Comparison of ENCODE assay signal across 10 cellular contexts in genomic region chr5:6705088-6705487, GRCh38. TPM values are rescaled to one million over a fixed set of nuclear protein-coding genes. Genes with fewer than 3 reads are reported as not detected.
DNase-seq lines count a peak whose midpoint lies in the region; ATAC-seq and TF ChIP-seq lines count a peak whose summit lies in the region.
"Had no signal": no experiment of that assay in that cellular context is flagged by ENCODE, and none has a peak within 500 bp of the region (broad histone marks: within the 10 kb centered on the region; RNA-seq: fewer than 3 reads in every experiment).

No MANE protein-coding gene starts in this region.

- TF ChIP-seq CTCF in CD14-positive monocyte (IDR thresholded peaks at IDR 0.05) (no peak), fibroblast of lung (conservative IDR thresholded peaks at IDR 0.05 in 1 of 2, IDR thresholded peaks at IDR 0.05 in 1 of 2; ENCODE audit: low read depth in 1 of 2, low read length in 2 of 2) (no peak)

- intact Hi-C loops in CD14-positive monocyte (cut with micrococcal nuclease), result no loop called here

- H3K27me3 Mint-ChIP-seq in CD14-positive monocyte (ENCODE audit: low read depth in 3 of 3), result peaks cover 13 to 23% (median 14%) of the 10 kb centered on the region in 3 donors
- peaks cover 4% of the 10 kb centered on the region for H3K27me3 Mint-ChIP-seq in activated CD4-positive, alpha-beta T cell treated with anti-CD3 and anti-CD28 coated beads, Interleukin-2, amount 10 ng/mL, durations not matched to agents 7 days and 5 days

- H3K4me2 ChIP-seq in fibroblast of lung (ENCODE audit: extremely low read depth, insufficient read depth, low read length), result no peak overlapping the region

- no peaks in the 10 kb centered on the region for H3K36me3 ChIP-seq in fibroblast of lung (ENCODE audit: control insufficient read depth, insufficient read depth, low read length)

- peaks cover 0 to 8% (median 1%) of the 10 kb centered on the region in 7 donors for H3K9me3 Mint-ChIP-seq in CD14-positive monocyte
- no peaks in the 10 kb centered on the region for H3K9me3 Mint-ChIP-seq in activated CD4-positive, alpha-beta T cell treated with anti-CD3 and anti-CD28 coated beads, Interleukin-2, amount 10 ng/mL, durations not matched to agents 7 days and 5 days

- no peaks in the 10 kb centered on the region for H4K20me1 ChIP-seq in fibroblast of lung (ENCODE audit: control insufficient read depth, extremely low read depth, insufficient read depth, low read length)

- H3K4me3 ChIP-seq in fibroblast of lung (replicated peaks in 1 of 4; ENCODE audit: control extremely low read depth in 1 of 4, insufficient read depth in 1 of 4, low read depth in 3 of 4, low read length in 4 of 4), result no peak overlapping the region

- no peak overlapping the region for H3K4me3 Mint-ChIP-seq in CD14-positive monocyte
- H3K4me3 Mint-ChIP-seq in activated CD4-positive, alpha-beta T cell treated with anti-CD3 and anti-CD28 coated beads, Interleukin-2, amount 10 ng/mL, durations not matched to agents 7 days and 5 days, result no peak overlapping the region

- H3K4me1 Mint-ChIP-seq in CD14-positive monocyte, result peaks cover 28% of the 10 kb centered on the region
- peaks cover 4% of the 10 kb centered on the region for H3K4me1 Mint-ChIP-seq in activated CD4-positive, alpha-beta T cell treated with anti-CD3 and anti-CD28 coated beads, Interleukin-2, amount 10 ng/mL, durations not matched to agents 7 days and 5 days

- H3K9ac ChIP-seq in fibroblast of lung (ENCODE audit: insufficient read depth, low read length), result no peak overlapping the region

- H2AFZ ChIP-seq in fibroblast of lung (ENCODE audit: low read length), result no peak overlapping the region

- CTCF ChIA-PET in activated CD4-positive, alpha-beta T cell treated with anti-CD3 and anti-CD28 coated beads, Interleukin-2, amount 10 ng/mL, durations not matched to agents 7 days and 5 days (lab: Charles Lee), result no interaction called here

- DNase-seq in CD14-positive monocyte (ENCODE audit: low spot score) (no peak), fibroblast of lung (ENCODE audit: low read depth in 2 of 2) (peak in 1 of 2 donors; percentile 60), HuH-7 (ENCODE audit: low spot score) (no peak), amniotic stem cell (lab: John Stamatoyannopoulos, UW) (no peak)
- DNase-seq in stimulated activated CD4-positive, alpha-beta T cell treated with anti-CD3 and anti-CD28 coated beads, Interleukin-1b, Interleukin-23, amount 100 ng/mL, for 48 hours, result no peak
- no peak for DNase-seq in activated CD4-positive, alpha-beta T cell treated with anti-CD3 and anti-CD28 coated beads, Interleukin-2, amount 10 ng/mL, durations not matched to agents 7 days and 5 days
- DNase-seq: activated CD4-positive, CD25-positive, alpha-beta regulatory T cell; retina had no signal

- H3K36me3 Mint-ChIP-seq in CD14-positive monocyte, result no peaks in the 10 kb centered on the region
- no peaks in the 10 kb centered on the region for H3K36me3 Mint-ChIP-seq in activated CD4-positive, alpha-beta T cell treated with anti-CD3 and anti-CD28 coated beads, Interleukin-2, amount 10 ng/mL, durations not matched to agents 7 days and 5 days (ENCODE audit: low read depth)

- peaks cover 10% of the 10 kb centered on the region for H3K4me1 ChIP-seq in fibroblast of lung (ENCODE audit: control insufficient read depth, extremely low read depth, insufficient read depth, low read length)

- no peaks in the 10 kb centered on the region for H3K79me2 ChIP-seq in fibroblast of lung (ENCODE audit: control insufficient read depth, insufficient read depth, low read length)

- POLR2A ChIA-PET in activated CD4-positive, alpha-beta T cell treated with anti-CD3 and anti-CD28 coated beads, Interleukin-2, amount 10 ng/mL, durations not matched to agents 7 days and 5 days (lab: Charles Lee), result no interaction called here

- H3K27ac ChIP-seq in fibroblast of lung (ENCODE audit: insufficient read depth, low read length), result peak overlapping the region; percentile 47

- ATAC-seq in GM21360 (IDR thresholded peaks at IDR 0.05; ENCODE audit: unreplicated experiment) (peak; percentile 68), HG03521 (IDR thresholded peaks at IDR 0.05; ENCODE audit: unreplicated experiment) (peak; percentile 66)

- peak overlapping the region in 4 of 7 donors; percentile 2 to 57 (median 26) for H3K27ac Mint-ChIP-seq in CD14-positive monocyte
- no peak overlapping the region for H3K27ac Mint-ChIP-seq in activated CD4-positive, alpha-beta T cell treated with anti-CD3 and anti-CD28 coated beads, Interleukin-2, amount 10 ng/mL, durations not matched to agents 7 days and 5 days

- no peaks in the 10 kb centered on the region for H3K9me3 ChIP-seq in fibroblast of lung (ENCODE audit: control insufficient read depth, insufficient read depth, low read depth, low read length)

- H3K27me3 ChIP-seq in fibroblast of lung (ENCODE audit: control insufficient read depth, insufficient read depth, low read length), result no peaks in the 10 kb centered on the region

RNA-seq across cellular contexts. Expression of gene TENT4A, which starts 8.1 kb away (rescaled TPM):
- polyA plus RNA-seq in CD14-positive monocyte (under 1 TPM; 0.17 to 0.44 TPM), fibroblast of lung (3.1 and 4.1 TPM in 2 replicates)
- total RNA-seq in fibroblast of lung, result 9.5 and 10.4 TPM in 2 replicates
- 9.9 and 11.6 TPM in 2 replicates for polyA plus RNA-seq in fibroblast of lung (2012)
- polyA minus RNA-seq in fibroblast of lung (ENCODE audit: low replicate concordance), result 7.0 and 17.2 TPM in 2 replicates
- total RNA-seq in activated CD4-positive, alpha-beta T cell treated with anti-CD3 and anti-CD28 coated beads, Interleukin-2, amount 10 ng/mL, durations not matched to agents 7 days and 5 days, result 10 to 100 TPM; 37.4 to 41.9 TPM
